In genomic region chr2:235268535-235268934, GRCh38 we compare ENCODE assay signal across 18 cellular contexts.
A peak's percentile ranks its signal among the peaks of the same experiment; 100 is the strongest.
DNase-seq lines count a peak whose midpoint lies in the region; ATAC-seq and FAIRE-seq lines count a peak whose summit lies in the region.
"Had no signal": no experiment of that assay in that cellular context is flagged by ENCODE, and none has a peak within 500 bp of the region (broad histone marks: within the 10 kb centered on the region; RNA-seq: fewer than 3 reads in every experiment).

No MANE protein-coding gene starts in this region.

- no peak overlapping the region for H3K27ac Mint-ChIP-seq in activated T-cell treated with anti-CD3 and anti-CD28 coated beads, Interleukin-2, amount 50 U/mL, for 24 hours
- H3K27ac Mint-ChIP-seq in T-helper 2 cell treated with Interferon-gamma antibody and Interleukin-4, amounts not matched to agents 5 μg/mL and 100 μg/mL, for 36 hours: no peak overlapping the region
- H3K27ac Mint-ChIP-seq: natural killer cell; T-helper 1 cell treated with Interleukin-12 subunit alpha and Interleukin-12 subunit beta and Interleukin-4 antibody, amounts not matched to agents 30 μg/mL and 1 μg/mL, for 36 hours had no signal

- peaks cover 11% of the 10 kb centered on the region for H3K4me1 Mint-ChIP-seq in activated T-cell treated with anti-CD3 and anti-CD28 coated beads, Interleukin-2, amount 50 U/mL, for 24 hours (ENCODE audit: low read depth)
- H3K4me1 Mint-ChIP-seq in T-helper 2 cell treated with Interferon-gamma antibody and Interleukin-4, amounts not matched to agents 5 μg/mL and 100 μg/mL, for 36 hours (ENCODE audit: low read depth): peaks cover 6% of the 10 kb centered on the region

- DNase-seq in EL (peak; percentile 64), RCC 7860 (ENCODE audit: low spot score) (peak; percentile 13), fibroblast of peridontal ligament (ENCODE audit: extremely low read depth) (peak; percentile 79), renal cortical epithelial cell (ENCODE audit: low read depth) (peak; percentile 70)
- no peak for DNase-seq in activated T-cell treated with anti-CD3 and anti-CD28 coated beads, Interleukin-2, amount 50 U/mL, for 24 hours
- no peak for DNase-seq in T-helper 2 cell treated with Interferon-gamma antibody and Interleukin-4, amounts not matched to agents 5 μg/mL and 100 μg/mL, for 36 hours (ENCODE audit: low spot score)
- DNase-seq: activated CD4-positive, alpha-beta T cell treated with anti-CD3 and anti-CD28 coated beads for 48 hours; activated T-cell treated with anti-CD3 and anti-CD28 coated beads, Interleukin-2, amount 50 U/mL, for 1 hour; cortex of kidney; natural killer cell; NCI-H1048; NCI-H2227 treated with DMSO at 0.1 percent for 48 hours had no signal

- ATAC-seq in GM21360 (IDR thresholded peaks at IDR 0.05; ENCODE audit: unreplicated experiment): no peak
- ATAC-seq: gastroesophageal sphincter, natural killer cell, Panc1, sciatic nerve had no signal

- no peak overlapping the region for H3K4me3 Mint-ChIP-seq in activated T-cell treated with anti-CD3 and anti-CD28 coated beads, Interleukin-2, amount 50 U/mL, for 24 hours
- no peak overlapping the region for H3K4me3 Mint-ChIP-seq in T-helper 2 cell treated with Interferon-gamma antibody and Interleukin-4, amounts not matched to agents 5 μg/mL and 100 μg/mL, for 36 hours
- H3K4me3 Mint-ChIP-seq: natural killer cell; T-helper 1 cell treated with Interleukin-12 subunit alpha and Interleukin-12 subunit beta and Interleukin-4 antibody, amounts not matched to agents 30 μg/mL and 1 μg/mL, for 36 hours had no signal

- no peaks in the 10 kb centered on the region for H3K36me3 Mint-ChIP-seq in activated T-cell treated with anti-CD3 and anti-CD28 coated beads, Interleukin-2, amount 50 U/mL, for 24 hours (ENCODE audit: low read depth)
- no peaks in the 10 kb centered on the region for H3K36me3 Mint-ChIP-seq in T-helper 2 cell treated with Interferon-gamma antibody and Interleukin-4, amounts not matched to agents 5 μg/mL and 100 μg/mL, for 36 hours (ENCODE audit: low read depth)
- H3K36me3 Mint-ChIP-seq: natural killer cell had no signal

- H3K27me3 Mint-ChIP-seq in activated T-cell treated with anti-CD3 and anti-CD28 coated beads, Interleukin-2, amount 50 U/mL, for 24 hours: peaks cover 93% of the 10 kb centered on the region
- peaks cover 49% of the 10 kb centered on the region for H3K27me3 Mint-ChIP-seq in T-helper 2 cell treated with Interferon-gamma antibody and Interleukin-4, amounts not matched to agents 5 μg/mL and 100 μg/mL, for 36 hours (ENCODE audit: low read depth)

- H3K9me3 Mint-ChIP-seq in activated T-cell treated with anti-CD3 and anti-CD28 coated beads, Interleukin-2, amount 50 U/mL, for 24 hours: no peaks in the 10 kb centered on the region
- no peaks in the 10 kb centered on the region for H3K9me3 Mint-ChIP-seq in T-helper 2 cell treated with Interferon-gamma antibody and Interleukin-4, amounts not matched to agents 5 μg/mL and 100 μg/mL, for 36 hours
- H3K9me3 Mint-ChIP-seq: T-helper 1 cell treated with Interleukin-12 subunit alpha and Interleukin-12 subunit beta and Interleukin-4 antibody, amounts not matched to agents 30 μg/mL and 1 μg/mL, for 36 hours had no signal

- no peak for FAIRE-seq in RCC 7860 (lab: Jason Lieb, UNC)
- FAIRE-seq: D721Med had no signal

Comparison
In these comparisons a context has a peak if more than half of its experiments do, and no peak if none do; other contexts are left out.
1. DNase-seq: peak in EL (single experiment), RCC 7860 (single experiment), fibroblast of peridontal ligament (single experiment) and renal cortical epithelial cell (single experiment); none in activated T-cell treated with anti-CD3 and anti-CD28 coated beads, Interleukin-2, amount 50 U/mL, for 24 hours (single experiment) and T-helper 2 cell treated with Interferon-gamma antibody and Interleukin-4, amounts not matched to agents 5 μg/mL and 100 μg/mL, for 36 hours (single experiment).